ENCODE assay signal across 24 cellular contexts in genomic region chr22:28375761-28376534, GRCh38.
DNase-seq lines count a peak whose midpoint lies in the region; ATAC-seq and TF ChIP-seq lines count a peak whose summit lies in the region.
"Had no signal": no experiment of that assay in that cellular context is flagged by ENCODE, and none has a peak within 500 bp of the region (broad histone marks: within the 10 kb centered on the region; RNA-seq: fewer than 3 reads in every experiment).

No MANE protein-coding gene starts in this region.

- DNase-seq in AG08395 (ENCODE audit: low spot score): peak; percentile 16
- peak; percentile 24 for DNase-seq in EH (ENCODE audit: low read depth)
- peak; percentile 28 for DNase-seq in iris pigment epithelial cell (ENCODE audit: low read depth)
- DNase-seq in GM19240 (ENCODE audit: insufficient read length, low spot score): no peak
- DNase-seq in NCI-H2107 treated with DMSO at 0.1 percent for 48 hours (lab: John Stamatoyannopoulos, UW; ENCODE audit: unreplicated experiment): no peak
- no peak for DNase-seq in stimulated activated naive CD8-positive, alpha-beta T cell treated with anti-CD3 and anti-CD28 coated beads, Interleukin-15, Interleukin-2, amounts not matched to agents 100 U/mL and 50 U/mL, for 24 hours
- no peak for DNase-seq in NCI-H2171 treated with DMSO at 0.1 percent for 48 hours (lab: John Stamatoyannopoulos, UW)
- DNase-seq: activated B cell treated with CpG ODN at 0.5 μM for 24 hours; activated CD4-positive, alpha-beta memory T cell treated with anti-CD3 and anti-CD28 coated beads, Interleukin-2, amount 10 ng/mL, durations not matched to agents 7 days and 5 days; activated gamma-delta T cell; caudate nucleus; DMS79 treated with DMSO at 0.1 percent for 48 hours; HFFc6; Kasumi-1; NCI-H1092; NCI-H2081; RPMI8226; stimulated activated CD4-positive, alpha-beta T cell treated with anti-CD3 and anti-CD28 coated beads, Interleukin-2, amount 100 ng/mL, for 48 hours; stimulated activated naive B cell treated with anti-CD40 and anti-IgM and Interleukin-4, amounts not matched to agents 10 μg/mL and 1 μg/mL and 100 μg/mL, for 72 hours; T-helper 9 cell; thyroid gland had no signal

- H3K36me3 Mint-ChIP-seq in brain: peaks cover 4% of the 10 kb centered on the region
- H3K36me3 Mint-ChIP-seq: memory B cell; stimulated activated naive B cell treated with anti-CD40 and anti-IgM and Interleukin-4, amounts not matched to agents 10 μg/mL and 1 μg/mL and 100 μg/mL, for 72 hours had no signal

- H3K27ac Mint-ChIP-seq in brain: peak overlapping the region in 4 of 5 experiments; percentile 2 to 33 (median 11)
- H3K27ac Mint-ChIP-seq: activated B cell treated with CpG ODN at 0.5 μM for 24 hours; activated CD4-positive, alpha-beta memory T cell treated with anti-CD3 and anti-CD28 coated beads, Interleukin-2, amount 10 ng/mL, durations not matched to agents 7 days and 5 days; HFFc6; memory B cell; stimulated activated naive B cell treated with anti-CD40 and anti-IgM and Interleukin-4, amounts not matched to agents 10 μg/mL and 1 μg/mL and 100 μg/mL, for 72 hours had no signal

- no peak overlapping the region for H3K4me3 Mint-ChIP-seq in brain
- H3K4me3 Mint-ChIP-seq: activated B cell treated with CpG ODN at 0.5 μM for 24 hours; activated CD4-positive, alpha-beta memory T cell treated with anti-CD3 and anti-CD28 coated beads, Interleukin-2, amount 10 ng/mL, durations not matched to agents 7 days and 5 days; HFFc6; memory B cell; stimulated activated naive B cell treated with anti-CD40 and anti-IgM and Interleukin-4, amounts not matched to agents 10 μg/mL and 1 μg/mL and 100 μg/mL, for 72 hours had no signal

- peaks cover 53% of the 10 kb centered on the region for H3K4me1 Mint-ChIP-seq in brain
- H3K4me1 Mint-ChIP-seq: activated B cell treated with CpG ODN at 0.5 μM for 24 hours, memory B cell had no signal

- ATAC-seq in stimulated activated naive CD8-positive, alpha-beta T cell treated with anti-CD3 and anti-CD28 coated beads, Interleukin-15, Interleukin-2, amounts not matched to agents 100 U/mL and 50 U/mL, for 24 hours: no peak
- ATAC-seq: gastroesophageal sphincter; stimulated activated naive B cell treated with anti-CD40 and anti-IgM and Interleukin-4, amounts not matched to agents 10 μg/mL and 1 μg/mL and 100 μg/mL, for 72 hours had no signal

- no peaks in the 10 kb centered on the region for H3K27me3 Mint-ChIP-seq in brain
- H3K27me3 Mint-ChIP-seq: memory B cell had no signal

- H3K9me3 Mint-ChIP-seq in brain: peaks cover 2 to 4% (median 4%) of the 10 kb centered on the region in 5 experiments
- H3K9me3 Mint-ChIP-seq: activated B cell treated with CpG ODN at 0.5 μM for 24 hours; activated CD4-positive, alpha-beta memory T cell treated with anti-CD3 and anti-CD28 coated beads, Interleukin-2, amount 10 ng/mL, durations not matched to agents 7 days and 5 days; HFFc6 had no signal

- TF ChIP-seq CTCF in brain (conservative IDR thresholded peaks at IDR 0.05): no peak

Comparison
In these comparisons a context has a peak if more than half of its experiments do, and no peak if none do; other contexts are left out.
1. DNase-seq: peak in AG08395 (single experiment), EH (single experiment) and iris pigment epithelial cell (single experiment); none in GM19240 (single experiment), NCI-H2107 treated with DMSO at 0.1 percent for 48 hours (single experiment), stimulated activated naive CD8-positive, alpha-beta T cell treated with anti-CD3 and anti-CD28 coated beads, Interleukin-15, Interleukin-2, amounts not matched to agents 100 U/mL and 50 U/mL, for 24 hours (single experiment) and NCI-H2171 treated with DMSO at 0.1 percent for 48 hours (single experiment).